Comparison of ENCODE assay signal across 9 cellular contexts in genomic region chr4:25031077-25031606, GRCh38. TPM values are rescaled to one million over a fixed set of nuclear protein-coding genes. Genes with fewer than 3 reads are reported as not detected.
A peak's percentile ranks its signal among the peaks of the same experiment; 100 is the strongest.
DNase-seq lines count a peak whose midpoint lies in the region; ATAC-seq and TF ChIP-seq lines count a peak whose summit lies in the region.
"Had no signal": no experiment of that assay in that cellular context is flagged by ENCODE, and none has a peak within 500 bp of the region (broad histone marks: within the 10 kb centered on the region; RNA-seq: fewer than 3 reads in every experiment).

No MANE protein-coding gene starts in this region.

- H3K36me3 Mint-ChIP-seq in activated naive CD4-positive, alpha-beta T cell treated with anti-CD3 and anti-CD28 coated beads, Interleukin-2, amount 50 U/mL, for 24 hours, result no peaks in the 10 kb centered on the region
- H3K36me3 Mint-ChIP-seq in activated naive CD4-positive, alpha-beta T cell treated with anti-CD3 and anti-CD28 coated beads, Interleukin-2, amount 10 ng/mL, durations not matched to agents 7 days and 5 days, result no peaks in the 10 kb centered on the region
- H3K36me3 Mint-ChIP-seq in brain, result peaks cover under 1% of the 10 kb centered on the region

- H3K27me3 ChIP-seq in left lung (peaks cover 10 to 76% of the 10 kb centered on the region in 2 donors), upper lobe of left lung (peaks cover 0 to 18% (median 9%) of the 10 kb centered on the region in 4 donors)

- DNase-seq in activated naive CD4-positive, alpha-beta T cell treated with anti-CD3 and anti-CD28 coated beads, Interleukin-2, amount 10 ng/mL, durations not matched to agents 7 days and 5 days, result no peak
- DNase-seq in left lung (no peak), upper lobe of left lung (peak in 1 of 2 donors; percentile 68), dedifferentiated amniotic fluid mesenchymal stem cell (ENCODE audit: extremely low spot score) (no peak), amniotic stem cell (lab: John Stamatoyannopoulos, UW) (no peak)
- DNase-seq in activated CD8-positive, alpha-beta memory T cell treated with anti-CD3 and anti-CD28 coated beads, Interleukin-2, amount 50 U/mL, for 4 hours, result no peak

- peak overlapping the region; percentile 49 for H3K4me3 Mint-ChIP-seq in activated naive CD4-positive, alpha-beta T cell treated with anti-CD3 and anti-CD28 coated beads, Interleukin-2, amount 50 U/mL, for 24 hours
- no peak overlapping the region for H3K4me3 Mint-ChIP-seq in activated naive CD4-positive, alpha-beta T cell treated with anti-CD3 and anti-CD28 coated beads, Interleukin-2, amount 10 ng/mL, durations not matched to agents 7 days and 5 days
- peak overlapping the region; percentile 81 to 84 (median 83) for H3K4me3 Mint-ChIP-seq in brain

- no peaks in the 10 kb centered on the region for H3K9me3 ChIP-seq in left lung
- H3K9me3 ChIP-seq in upper lobe of left lung, result no peaks in the 10 kb centered on the region

- no peak overlapping the region for H3K27ac ChIP-seq in left lung
- H3K27ac ChIP-seq in upper lobe of left lung, result peak overlapping the region in 1 of 4 donors; percentile 35

- TF ChIP-seq CTCF in brain (conservative IDR thresholded peaks at IDR 0.05) (no peak), left lung (IDR thresholded peaks at IDR 0.05) (no peak), upper lobe of left lung (IDR thresholded peaks at IDR 0.05) (no peak)

- H3K27me3 Mint-ChIP-seq in activated naive CD4-positive, alpha-beta T cell treated with anti-CD3 and anti-CD28 coated beads, Interleukin-2, amount 50 U/mL, for 24 hours, result peaks cover 54% of the 10 kb centered on the region
- peaks cover 65% of the 10 kb centered on the region for H3K27me3 Mint-ChIP-seq in activated naive CD4-positive, alpha-beta T cell treated with anti-CD3 and anti-CD28 coated beads, Interleukin-2, amount 10 ng/mL, durations not matched to agents 7 days and 5 days
- H3K27me3 Mint-ChIP-seq in brain, result peaks cover 19% of the 10 kb centered on the region

- CTCF ChIA-PET in activated naive CD4-positive, alpha-beta T cell treated with anti-CD3 and anti-CD28 coated beads, Interleukin-2, amount 10 ng/mL, durations not matched to agents 7 days and 5 days (lab: Charles Lee), result no interaction called here

- H3K4me1 ChIP-seq in left lung (peaks cover 0 to 9% of the 10 kb centered on the region in 2 donors), upper lobe of left lung (peaks cover 14 to 19% (median 16%) of the 10 kb centered on the region in 4 donors)

- H3K36me3 ChIP-seq in left lung (no peaks in the 10 kb centered on the region), upper lobe of left lung (no peaks in the 10 kb centered on the region)

- 5 to 9% methylated on average over 9 to 21 of the region's 25 CpGs for WGBS in upper lobe of left lung, 2 donors

- ATAC-seq in left lung (peak; percentile 56), upper lobe of left lung (ENCODE audit: low FRiP score in 2 of 2) (peak in 1 of 2 donors; percentile 30)

- peaks cover 11% of the 10 kb centered on the region for H3K9me3 Mint-ChIP-seq in activated naive CD4-positive, alpha-beta T cell treated with anti-CD3 and anti-CD28 coated beads, Interleukin-2, amount 50 U/mL, for 24 hours
- no peaks in the 10 kb centered on the region for H3K9me3 Mint-ChIP-seq in activated naive CD4-positive, alpha-beta T cell treated with anti-CD3 and anti-CD28 coated beads, Interleukin-2, amount 10 ng/mL, durations not matched to agents 7 days and 5 days
- H3K9me3 Mint-ChIP-seq in brain, result peaks cover 3 to 12% (median 8%) of the 10 kb centered on the region in 5 experiments

- TF ChIP-seq EP300 in upper lobe of left lung (IDR thresholded peaks at IDR 0.05), result no peak

- H3K4me3 ChIP-seq in left lung, result peak overlapping the region; percentile 24 to 28
- peak overlapping the region in 3 of 4 donors; percentile 47 to 55 (median 47) for H3K4me3 ChIP-seq in upper lobe of left lung

- H3K4me1 Mint-ChIP-seq in activated naive CD4-positive, alpha-beta T cell treated with anti-CD3 and anti-CD28 coated beads, Interleukin-2, amount 50 U/mL, for 24 hours, result peaks cover 4% of the 10 kb centered on the region
- no peaks in the 10 kb centered on the region for H3K4me1 Mint-ChIP-seq in activated naive CD4-positive, alpha-beta T cell treated with anti-CD3 and anti-CD28 coated beads, Interleukin-2, amount 10 ng/mL, durations not matched to agents 7 days and 5 days
- H3K4me1 Mint-ChIP-seq in brain, result peaks cover 42% of the 10 kb centered on the region

- intact Hi-C loops in left lung (cut with DNase I), result no loop called here

- TF ChIP-seq POLR2A in upper lobe of left lung (IDR thresholded peaks at IDR 0.05), result no peak

- no peak overlapping the region for H3K27ac Mint-ChIP-seq in activated naive CD4-positive, alpha-beta T cell treated with anti-CD3 and anti-CD28 coated beads, Interleukin-2, amount 50 U/mL, for 24 hours
- H3K27ac Mint-ChIP-seq in activated naive CD4-positive, alpha-beta T cell treated with anti-CD3 and anti-CD28 coated beads, Interleukin-2, amount 10 ng/mL, durations not matched to agents 7 days and 5 days, result no peak overlapping the region
- H3K27ac Mint-ChIP-seq in brain, result peak overlapping the region in 1 of 5 experiments; percentile 57

RNA-seq across cellular contexts. Expression of gene LGI2, which starts 0.4 kb away (rescaled TPM):
- 1.6 TPM for polyA plus RNA-seq in brain (ENCODE audit: insufficient read depth, low read depth, low replicate concordance)
- total RNA-seq in left lung (1 to 10 TPM; 4.8 to 7.7 TPM), upper lobe of left lung (1 to 10 TPM in 1 of 6 donors, under 1 TPM in 4, not detected in 1; 0.44 to 1.3 (median 0.80) TPM)
- total RNA-seq: activated CD8-positive, alpha-beta memory T cell treated with anti-CD3 and anti-CD28 coated beads for 36 hours had no signal
